ENCODE assay signal across 32 cellular contexts in the genomic region with DNA sequence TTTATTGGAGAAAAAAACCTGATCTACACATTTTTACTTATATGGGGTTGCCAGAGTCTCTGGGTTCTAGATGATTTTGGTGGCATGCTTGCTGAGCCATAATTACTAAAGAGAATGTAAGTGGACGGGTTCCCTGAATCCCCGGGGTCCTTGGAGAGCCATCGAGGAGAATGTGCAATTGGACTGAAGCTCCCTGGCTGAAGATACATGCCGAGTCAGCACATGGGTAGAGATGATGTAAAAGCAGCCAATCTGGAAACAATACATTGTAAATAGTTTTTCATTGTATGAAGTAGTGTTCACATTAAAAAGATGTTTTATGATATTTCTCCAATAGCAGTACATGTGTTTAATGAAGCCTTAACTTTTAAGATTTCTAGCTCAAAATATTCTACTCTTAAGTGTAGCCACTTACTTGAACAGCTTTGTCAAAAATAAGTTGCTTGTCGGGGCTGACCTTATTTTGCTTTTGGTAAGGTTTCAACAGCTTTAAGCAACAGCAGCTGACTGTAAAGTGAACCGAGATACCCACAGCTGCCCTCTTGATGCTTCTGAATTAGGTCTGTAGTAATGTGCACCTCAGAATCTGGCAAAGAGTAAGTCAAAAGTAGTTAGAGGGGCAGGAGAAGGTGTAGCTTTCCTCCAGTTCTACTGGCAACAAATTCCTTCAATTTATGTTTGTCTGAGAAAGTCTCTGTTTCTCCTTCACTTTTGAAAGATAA.
DNase-seq lines count a peak whose midpoint lies in the region; ATAC-seq, FAIRE-seq and TF ChIP-seq lines count a peak whose summit lies in the region.
"Had no signal": no experiment of that assay in that cellular context is flagged by ENCODE, and none has a peak within 500 bp of the region (broad histone marks: within the 10 kb centered on the region; RNA-seq: fewer than 3 reads in every experiment).

No MANE protein-coding gene starts in this region.

- TF ChIP-seq EP300 in K562 (IDR thresholded peaks at IDR 0.05; ENCODE audit: low read length) = no peak

- DNase-seq in natural killer cell = no peak
- no peak for DNase-seq in natural killer cell treated with Interleukin-12 subunit alpha and Interleukin-12 subunit beta and Interleukin-15 and Interleukin-18, amount 100 ng/mL, for 72 hours (ENCODE audit: low spot score)
- DNase-seq in K562 (ENCODE audit: extremely low read depth in 1 of 4, low spot score in 3 of 4) = no peak
- no peak for DNase-seq in naive thymus-derived CD8-positive, alpha-beta T cell
- DNase-seq in NCI-H187 treated with DMSO at 0.1 percent for 48 hours (lab: John Stamatoyannopoulos, UW) = no peak
- no peak for DNase-seq in glomerular visceral epithelial cell (ENCODE audit: extremely low spot score)
- DNase-seq: activated CD4-positive, alpha-beta T cell treated with anti-CD3 and anti-CD28 coated beads, Interleukin-2, amount 10 ng/mL, durations not matched to agents 7 days and 5 days; activated T-cell treated with anti-CD3 and anti-CD28 coated beads, Interleukin-2, amount 50 U/mL, for 4 hours; cortex of kidney; DND-41; effector memory CD8-positive, alpha-beta T cell; foreskin melanocyte; left cardiac atrium; NCI-H1417 treated with DMSO at 0.1 percent for 48 hours; NCI-H510A; nucleus accumbens; SIG-M5; small intestine; stimulated activated CD4-positive, alpha-beta T cell treated with anti-CD3 and anti-CD28 coated beads, Interleukin-1b, Interleukin-23, amount 100 ng/mL, for 48 hours; stomach; SW 1271; T1000 had no signal

- no peaks in the 10 kb centered on the region for H3K36me3 ChIP-seq in K562 (ENCODE audit: control insufficient read depth, insufficient read depth, low read length)
- H3K36me3 ChIP-seq: prostate gland, tibial nerve had no signal

- no peak overlapping the region for H3K4me3 ChIP-seq in K562
- H3K4me3 ChIP-seq: BLaER1 treated with 17β-estradiol and CSF1 and Interleukin-3, amounts not matched to agents 10 nM and 100 nM; hepatocyte; prostate gland; stomach; tibial nerve had no signal

- peaks cover 34% of the 10 kb centered on the region for H3K36me3 Mint-ChIP-seq in natural killer cell
- H3K36me3 Mint-ChIP-seq in natural killer cell treated with Interleukin-12 subunit alpha and Interleukin-12 subunit beta and Interleukin-15 and Interleukin-18, amount 100 ng/mL, for 72 hours = peaks cover 8% of the 10 kb centered on the region
- H3K36me3 Mint-ChIP-seq in naive thymus-derived CD8-positive, alpha-beta T cell = peaks cover 10 to 40% (median 28%) of the 10 kb centered on the region in 3 donors
- H3K36me3 Mint-ChIP-seq: WTC11 had no signal

- H3K4me1 Mint-ChIP-seq in natural killer cell = peaks cover 58 to 65% of the 10 kb centered on the region in 2 donors
- H3K4me1 Mint-ChIP-seq in natural killer cell treated with Interleukin-12 subunit alpha and Interleukin-12 subunit beta and Interleukin-15 and Interleukin-18, amount 100 ng/mL, for 72 hours (ENCODE audit: low read depth in 2 of 2) = peaks cover 49 to 55% of the 10 kb centered on the region in 2 donors
- H3K4me1 Mint-ChIP-seq in naive thymus-derived CD8-positive, alpha-beta T cell = peaks cover 24 to 43% (median 37%) of the 10 kb centered on the region in 4 donors

- H3K27ac Mint-ChIP-seq in natural killer cell = peak overlapping the region; percentile 51 to 80
- H3K27ac Mint-ChIP-seq in natural killer cell treated with Interleukin-12 subunit alpha and Interleukin-12 subunit beta and Interleukin-15 and Interleukin-18, amount 100 ng/mL, for 72 hours = no peak overlapping the region
- peak overlapping the region in 7 of 10 donors; percentile 33 to 89 (median 45) for H3K27ac Mint-ChIP-seq in naive thymus-derived CD8-positive, alpha-beta T cell
- H3K27ac Mint-ChIP-seq: activated CD4-positive, alpha-beta T cell treated with anti-CD3 and anti-CD28 coated beads, Interleukin-2, amount 10 ng/mL, durations not matched to agents 7 days and 5 days; WTC11 had no signal

- H3K9ac ChIP-seq in K562 (ENCODE audit: insufficient read depth in 1 of 2, low read depth in 2 of 2, low read length in 2 of 2) = no peak overlapping the region
- H3K9ac ChIP-seq: BLaER1 treated with 17β-estradiol and CSF1 and Interleukin-3, amounts not matched to agents 10 nM and 100 nM; KMS-11 had no signal

- peak overlapping the region; percentile 17 for H3K4me3 Mint-ChIP-seq in natural killer cell
- no peak overlapping the region for H3K4me3 Mint-ChIP-seq in natural killer cell treated with Interleukin-12 subunit alpha and Interleukin-12 subunit beta and Interleukin-15 and Interleukin-18, amount 100 ng/mL, for 72 hours
- no peak overlapping the region for H3K4me3 Mint-ChIP-seq in naive thymus-derived CD8-positive, alpha-beta T cell
- H3K4me3 Mint-ChIP-seq: activated CD4-positive, alpha-beta T cell treated with anti-CD3 and anti-CD28 coated beads, Interleukin-2, amount 10 ng/mL, durations not matched to agents 7 days and 5 days; activated T-cell treated with anti-CD3 and anti-CD28 coated beads, Interleukin-2, amount 50 U/mL, for 4 hours; WTC11 had no signal

- WGBS in K562 (ENCODE audit: insufficient coverage, low coverage, missing lambda C conversion rate) = under 1% methylated on average over 6 of the region's 6 CpGs

- POLR2A ChIA-PET in K562 (lab: Yijun Ruan, JAX) = interaction anchor here (0.7 to 1.8 kb wide), 2 partner anchors 12 to 85 kb away, joined by 3 to 4 read pairs; no protein-coding TSS in a partner anchor
- POLR2A ChIA-PET in naive thymus-derived CD8-positive, alpha-beta T cell (lab: Charles Lee) = interaction anchor here (1.8 kb wide), 1 partner anchor 9 kb away, joined by 3 read pairs; no protein-coding TSS in a partner anchor

- H3K9me3 ChIP-seq in K562 (replicated peaks; ENCODE audit: control insufficient read depth, insufficient read depth, low read depth, low read length) = no peaks in the 10 kb centered on the region
- H3K9me3 ChIP-seq: prostate gland, stomach, tibial nerve had no signal

- no peaks in the 10 kb centered on the region for H4K20me1 ChIP-seq in K562 (replicated peaks; ENCODE audit: control insufficient read depth, insufficient read depth, low read length)
- H4K20me1 ChIP-seq: BLaER1 treated with 17β-estradiol and CSF1 and Interleukin-3, amounts not matched to agents 10 nM and 100 nM had no signal

- CTCF ChIA-PET in K562 (lab: Yijun Ruan, JAX; ENCODE audit: low intra/inter-chr PET ratio) = no interaction called here

- BruUV-seq in K562 (replicated peaks; lab: Mats Ljungman, UMichigan) = no TSS peak

- no peaks in the 10 kb centered on the region for H3K9me3 Mint-ChIP-seq in natural killer cell
- H3K9me3 Mint-ChIP-seq in natural killer cell treated with Interleukin-12 subunit alpha and Interleukin-12 subunit beta and Interleukin-15 and Interleukin-18, amount 100 ng/mL, for 72 hours = no peaks in the 10 kb centered on the region
- no peaks in the 10 kb centered on the region for H3K9me3 Mint-ChIP-seq in naive thymus-derived CD8-positive, alpha-beta T cell
- H3K9me3 Mint-ChIP-seq: activated T-cell treated with anti-CD3 and anti-CD28 coated beads, Interleukin-2, amount 50 U/mL, for 4 hours; effector memory CD8-positive, alpha-beta T cell; WTC11 had no signal

- H3K79me2 ChIP-seq in K562 (ENCODE audit: control insufficient read depth, insufficient read depth, low read length) = no peaks in the 10 kb centered on the region
- H3K79me2 ChIP-seq: hepatocyte had no signal

- ATAC-seq in natural killer cell = no peak
- no peak for ATAC-seq in natural killer cell treated with Interleukin-12 subunit alpha and Interleukin-12 subunit beta and Interleukin-15 and Interleukin-18, amount 100 ng/mL, for 72 hours
- no peak for ATAC-seq in K562
- no peak for ATAC-seq in naive thymus-derived CD8-positive, alpha-beta T cell
- no peak for ATAC-seq in HG03139 (IDR thresholded peaks at IDR 0.05; ENCODE audit: unreplicated experiment)
- ATAC-seq: activated T-cell treated with anti-CD3 and anti-CD28 coated beads, Interleukin-2, amount 50 U/mL, for 4 hours; effector memory CD8-positive, alpha-beta T cell; esophagus mucosa; left cardiac atrium; Panc1; WTC11 had no signal

- no peak for TF ChIP-seq RAD21 in K562 (CRISPR knock-in tag; conservative IDR thresholded peaks at IDR 0.05 in 1 of 2, IDR thresholded peaks at IDR 0.05 in 1 of 2)

- TF ChIP-seq CTCF in natural killer cell (IDR thresholded peaks at IDR 0.05) (no peak), K562 (IDR thresholded peaks at IDR 0.05 in 2 of 3, conservative IDR thresholded peaks at IDR 0.05 in 1 of 3; ENCODE audit: insufficient read depth in 2 of 3, low read depth in 1 of 3, low read length in 3 of 3) (no peak)

- TF ChIP-seq POLR2A in K562 (conservative IDR thresholded peaks at IDR 0.05) = no peak

- no peak overlapping the region for H2AFZ ChIP-seq in K562 (ENCODE audit: low read depth, low read length)
- H2AFZ ChIP-seq: hepatocyte had no signal

- H3K4me2 ChIP-seq in K562 (ENCODE audit: insufficient read depth, low read length) = no peak overlapping the region
- H3K4me2 ChIP-seq: BLaER1 treated with 17β-estradiol and CSF1 and Interleukin-3, amounts not matched to agents 10 nM and 100 nM; hepatocyte; KMS-11 had no signal

- intact Hi-C loops in natural killer cell (cut with micrococcal nuclease) = no loop called here
- intact Hi-C loops in K562 (cut with micrococcal nuclease) = no loop called here

- H3K27me3 ChIP-seq in K562 (ENCODE audit: control insufficient read depth in 2 of 2, insufficient read depth in 2 of 2, low read length in 2 of 2) = peaks cover 5 to 18% of the 10 kb centered on the region in 2 experiments; a peak in 4 of 5 replicates
- H3K27me3 ChIP-seq: BLaER1 treated with 17β-estradiol and CSF1 and Interleukin-3, amounts not matched to agents 10 nM and 100 nM; hepatocyte; stomach; tibial nerve had no signal

- no peaks in the 10 kb centered on the region for H3K4me1 ChIP-seq in K562 (replicated peaks in 1 of 2; ENCODE audit: control insufficient read depth in 2 of 2, insufficient read depth in 2 of 2, low read length in 2 of 2)
- H3K4me1 ChIP-seq: BLaER1 treated with 17β-estradiol and CSF1 and Interleukin-3, amounts not matched to agents 10 nM and 100 nM; prostate gland had no signal

- in situ Hi-C loops in K562 (cut with MboI) = no loop called here

- no peaks in the 10 kb centered on the region for H3K27me3 Mint-ChIP-seq in natural killer cell (ENCODE audit: low read depth in 2 of 2)
- no peaks in the 10 kb centered on the region for H3K27me3 Mint-ChIP-seq in natural killer cell treated with Interleukin-12 subunit alpha and Interleukin-12 subunit beta and Interleukin-15 and Interleukin-18, amount 100 ng/mL, for 72 hours
- no peaks in the 10 kb centered on the region for H3K27me3 Mint-ChIP-seq in naive thymus-derived CD8-positive, alpha-beta T cell
- H3K27me3 Mint-ChIP-seq: activated CD4-positive, alpha-beta T cell treated with anti-CD3 and anti-CD28 coated beads, Interleukin-2, amount 10 ng/mL, durations not matched to agents 7 days and 5 days; effector memory CD8-positive, alpha-beta T cell had no signal

- no peaks in the 10 kb centered on the region for H3K9me1 ChIP-seq in K562 (ENCODE audit: control insufficient read depth, insufficient read depth, low read length)

- no peak for FAIRE-seq in K562 (lab: Jason Lieb, UNC)
- FAIRE-seq: GM18507, small intestine had no signal

- H3K27ac ChIP-seq in K562 (ENCODE audit: extremely low read depth, low read depth, low read length) = no peak overlapping the region
- H3K27ac ChIP-seq: BLaER1 treated with 17β-estradiol and CSF1 and Interleukin-3, amounts not matched to agents 10 nM and 100 nM; hepatocyte; KMS-11; prostate gland; stomach; tibial nerve had no signal

TF ChIP-seq in K562, 482 proteins besides CTCF, POLR2A, EP300 and RAD21 (continues in another document):
- peak; percentile 42; the same call in 1 of the 2 replicates for TF ChIP-seq MAFG (tag; conservative IDR thresholded peaks at IDR 0.05)

Comparison
In these comparisons a context has a peak if more than half of its experiments do, and no peak if none do; other contexts are left out.
1. H3K27ac Mint-ChIP-seq: peak in natural killer cell (2 of 2) and naive thymus-derived CD8-positive, alpha-beta T cell (7 of 10); none in natural killer cell treated with Interleukin-12 subunit alpha and Interleukin-12 subunit beta and Interleukin-15 and Interleukin-18, amount 100 ng/mL, for 72 hours (0 of 2).